Comparison of ENCODE assay signal across 24 cellular contexts in the genomic region with DNA sequence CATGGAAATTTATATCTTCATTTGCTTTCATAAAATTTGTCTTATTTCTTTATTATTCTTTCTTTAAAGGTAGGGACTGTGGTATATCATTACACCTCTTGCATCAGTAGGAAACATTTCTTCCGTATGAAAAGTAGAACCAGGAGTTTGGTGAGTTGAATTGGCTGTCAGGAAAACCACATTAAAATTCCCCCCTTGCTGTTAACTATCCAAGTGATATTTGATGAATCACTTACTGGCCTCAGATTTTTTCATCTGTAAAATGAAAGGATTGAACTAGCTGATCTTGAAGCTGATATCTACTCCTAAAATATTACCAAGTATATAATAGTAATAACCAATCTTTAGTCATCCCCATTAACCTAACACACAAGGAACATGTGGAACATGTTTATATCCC.
"Had no signal": no experiment of that assay in that cellular context is flagged by ENCODE, and none has a peak within 500 bp of the region (broad histone marks: within the 10 kb centered on the region; RNA-seq: fewer than 3 reads in every experiment).

No MANE protein-coding gene starts in this region.

- H3K4me3 ChIP-seq: colonic mucosa, dorsolateral prefrontal cortex, tibial artery had no signal

- H3K4me1 Mint-ChIP-seq: memory B cell had no signal

- H3K9ac ChIP-seq: parathyroid adenoma had no signal

- H3K27ac Mint-ChIP-seq: activated CD8-positive, alpha-beta T cell treated with anti-CD3 and anti-CD28 coated beads, Interleukin-2, amount 10 ng/mL, durations not matched to agents 7 days and 5 days; activated naive CD4-positive, alpha-beta T cell treated with anti-CD3 and anti-CD28 coated beads, Interleukin-2, amount 50 U/mL, for 72 hours; endodermal cell; memory B cell; stimulated activated naive CD8-positive, alpha-beta T cell treated with anti-CD3 and anti-CD28 coated beads, Interleukin-15, Interleukin-2, amounts not matched to agents 100 ng/mL and 50 ng/mL, for 24 hours had no signal

- H3K27me3 ChIP-seq: colonic mucosa, dorsolateral prefrontal cortex, tibial artery had no signal

- DNase-seq: activated CD4-positive, alpha-beta T cell treated with anti-CD3 and anti-CD28 coated beads, Interleukin-2, amount 50 U/mL, for 1 hour; activated CD8-positive, alpha-beta T cell treated with anti-CD3 and anti-CD28 coated beads, Interleukin-2, amount 10 ng/mL, durations not matched to agents 7 days and 5 days; activated T-cell treated with anti-CD3 and anti-CD28 coated beads, Interleukin-2, amount 50 U/mL, for 1 hour; aorta; colonic mucosa; dorsolateral prefrontal cortex; endodermal cell; foreskin melanocyte; head of caudate nucleus; hypothalamus; left cardiac atrium; nucleus accumbens; right cardiac atrium; stimulated activated CD4-positive, alpha-beta T cell treated with anti-CD3 and anti-CD28 coated beads, Interleukin-12 subunit alpha, Interleukin-12 subunit beta, amount 100 ng/mL, for 4 hours; substantia nigra; tibial artery had no signal

- H3K36me3 ChIP-seq: colonic mucosa, tibial artery had no signal

- H3K36me3 Mint-ChIP-seq: activated naive CD4-positive, alpha-beta T cell treated with anti-CD3 and anti-CD28 coated beads, Interleukin-2, amount 50 U/mL, for 72 hours; memory B cell had no signal

- H3K4me1 ChIP-seq: colonic mucosa, parathyroid adenoma had no signal

- H2AFZ ChIP-seq: parathyroid adenoma had no signal

- H3K4me3 Mint-ChIP-seq: activated CD8-positive, alpha-beta T cell treated with anti-CD3 and anti-CD28 coated beads, Interleukin-2, amount 10 ng/mL, durations not matched to agents 7 days and 5 days; endodermal cell; memory B cell; nephron; stimulated activated naive CD8-positive, alpha-beta T cell treated with anti-CD3 and anti-CD28 coated beads, Interleukin-15, Interleukin-2, amounts not matched to agents 100 ng/mL and 50 ng/mL, for 24 hours had no signal

- H3K9me3 ChIP-seq: colonic mucosa, tibial artery had no signal

- H3K27me3 Mint-ChIP-seq: memory B cell; stimulated activated naive CD8-positive, alpha-beta T cell treated with anti-CD3 and anti-CD28 coated beads, Interleukin-15, Interleukin-2, amounts not matched to agents 100 ng/mL and 50 ng/mL, for 24 hours had no signal

- H3K79me2 ChIP-seq: parathyroid adenoma had no signal

- ATAC-seq: activated CD4-positive, CD25-positive, alpha-beta regulatory T cell treated with anti-CD3 and anti-CD28 coated beads, Interleukin-2, amount 50 U/mL, for 24 hours; activated CD8-positive, alpha-beta T cell treated with anti-CD3 and anti-CD28 coated beads, Interleukin-2, amount 10 ng/mL, durations not matched to agents 7 days and 5 days; activated naive CD4-positive, alpha-beta T cell treated with anti-CD3 and anti-CD28 coated beads, Interleukin-2, amount 50 U/mL, for 72 hours; left cardiac atrium; right cardiac atrium had no signal

- H3K9me3 Mint-ChIP-seq: activated naive CD4-positive, alpha-beta T cell treated with anti-CD3 and anti-CD28 coated beads, Interleukin-2, amount 50 U/mL, for 72 hours; endodermal cell; nephron; stimulated activated naive CD8-positive, alpha-beta T cell treated with anti-CD3 and anti-CD28 coated beads, Interleukin-15, Interleukin-2, amounts not matched to agents 100 ng/mL and 50 ng/mL, for 24 hours had no signal

- FAIRE-seq: urothelium cell line had no signal

- H3K27ac ChIP-seq: colonic mucosa, dorsolateral prefrontal cortex, parathyroid adenoma, tibial artery, VCaP had no signal
